Comparison of ENCODE assay signal across 9 cellular contexts in genomic region chr4:176492648-176493302, GRCh38.
DNase-seq lines count a peak whose midpoint lies in the region; ATAC-seq, FAIRE-seq and TF ChIP-seq lines count a peak whose summit lies in the region.
"Had no signal": no experiment of that assay in that cellular context is flagged by ENCODE, and none has a peak within 500 bp of the region (broad histone marks: within the 10 kb centered on the region; RNA-seq: fewer than 3 reads in every experiment).

No MANE protein-coding gene starts in this region.

- H3K9me3 ChIP-seq in MM.1S (replicated peaks; ENCODE audit: insufficient read depth, low read length) (no peaks in the 10 kb centered on the region), small intestine (ENCODE audit: control insufficient read depth, low read depth) (no peaks in the 10 kb centered on the region)

- peak overlapping the region; percentile 47; the same call in 1 of the 2 replicates for H3K4me2 ChIP-seq in MM.1S (ENCODE audit: low read depth, low read length)

- no peak overlapping the region for H3K9ac ChIP-seq in MM.1S (ENCODE audit: low read length)

- peak overlapping the region; percentile 3 for H3K4me3 Mint-ChIP-seq in activated CD8-positive, alpha-beta memory T cell treated with anti-CD3 and anti-CD28 coated beads, Interleukin-2, amount 10 ng/mL, durations not matched to agents 7 days and 5 days
- H3K4me3 Mint-ChIP-seq in progenitor cell of endocrine pancreas (ENCODE audit: low read depth): no peak overlapping the region
- H3K4me3 Mint-ChIP-seq: brain had no signal

- no peak for ATAC-seq in activated CD8-positive, alpha-beta memory T cell treated with anti-CD3 and anti-CD28 coated beads, Interleukin-2, amount 10 ng/mL, durations not matched to agents 7 days and 5 days
- peak; percentile 100 for ATAC-seq in HG02623 (IDR thresholded peaks at IDR 0.05; ENCODE audit: unreplicated experiment)

- CTCF ChIA-PET in activated CD8-positive, alpha-beta memory T cell treated with anti-CD3 and anti-CD28 coated beads, Interleukin-2, amount 10 ng/mL, durations not matched to agents 7 days and 5 days (lab: Charles Lee): no interaction called here

- no peak for TF ChIP-seq CTCF in MM.1S (IDR thresholded peaks at IDR 0.05; ENCODE audit: low read length)
- TF ChIP-seq CTCF in progenitor cell of endocrine pancreas (IDR thresholded peaks at IDR 0.05; ENCODE audit: unreplicated experiment): no peak
- TF ChIP-seq CTCF in dorsolateral prefrontal cortex (IDR thresholded peaks at IDR 0.05 in 54 of 56, conservative IDR thresholded peaks at IDR 0.05 in 2 of 56; ENCODE audit: low read depth in 1 of 56, partially characterized antibody in 56 of 56): no peak

- H3K4me3 ChIP-seq in MM.1S (ENCODE audit: low read length) (0 out of 2 replicates have a peak overlapping the region, but pooled peaks have one; percentile 4), small intestine (ENCODE audit: low read depth in 1 of 2, low read length in 2 of 2) (no peak overlapping the region), dorsolateral prefrontal cortex (no peak overlapping the region)

- no peaks in the 10 kb centered on the region for H3K36me3 ChIP-seq in MM.1S (replicated peaks; ENCODE audit: insufficient read depth, low read length)
- H3K36me3 ChIP-seq in small intestine (ENCODE audit: control insufficient read depth in 2 of 2, insufficient read depth in 2 of 2, low read length in 2 of 2): no peaks in the 10 kb centered on the region

- no peaks in the 10 kb centered on the region for H3K36me3 Mint-ChIP-seq in activated CD8-positive, alpha-beta memory T cell treated with anti-CD3 and anti-CD28 coated beads, Interleukin-2, amount 10 ng/mL, durations not matched to agents 7 days and 5 days
- no peaks in the 10 kb centered on the region for H3K36me3 Mint-ChIP-seq in progenitor cell of endocrine pancreas (ENCODE audit: insufficient read depth)
- H3K36me3 Mint-ChIP-seq: brain had no signal

- peak overlapping the region; percentile 3; the same call in 1 of the 2 replicates for H3K27ac ChIP-seq in MM.1S (ENCODE audit: low read length)
- no peak overlapping the region for H3K27ac ChIP-seq in small intestine (ENCODE audit: low read depth in 1 of 2, low read length in 1 of 2)
- H3K27ac ChIP-seq in dorsolateral prefrontal cortex: no peak overlapping the region

- DNase-seq in activated CD8-positive, alpha-beta memory T cell treated with anti-CD3 and anti-CD28 coated beads, Interleukin-2, amount 10 ng/mL, durations not matched to agents 7 days and 5 days: no peak
- no peak for DNase-seq in activated CD8-positive, alpha-beta memory T cell treated with anti-CD3 and anti-CD28 coated beads, Interleukin-2, amount 50 U/mL, for 4 hours
- DNase-seq in MM.1S: peak; percentile 91
- DNase-seq in progenitor cell of endocrine pancreas (ENCODE audit: low spot score, unreplicated experiment): no peak
- no peak for DNase-seq in small intestine
- no peak for DNase-seq in stimulated activated CD4-positive, alpha-beta T cell treated with anti-CD3 and anti-CD28 coated beads, Interleukin-12 subunit alpha, Interleukin-12 subunit beta, amount 100 ng/mL, for 4 hours
- DNase-seq in dorsolateral prefrontal cortex: no peak

- 8 to 21% (median 20%) methylated on average over 2 of the region's 2 CpGs for WGBS in small intestine, 3 donors

- intact Hi-C loops in dorsolateral prefrontal cortex (cut with DNase I): no loop called here

- H3K79me2 ChIP-seq in MM.1S (ENCODE audit: low read length): no peaks in the 10 kb centered on the region

- H4K20me1 ChIP-seq in MM.1S (ENCODE audit: insufficient read depth, low read length): no peaks in the 10 kb centered on the region

- FAIRE-seq in small intestine (lab: Jason Lieb, UNC): no peak

- no peaks in the 10 kb centered on the region for H3K9me2 ChIP-seq in MM.1S (replicated peaks; ENCODE audit: insufficient read depth, low read length)

- H3K4me1 ChIP-seq in MM.1S (ENCODE audit: low read length): peaks cover 12% of the 10 kb centered on the region
- no peaks in the 10 kb centered on the region for H3K4me1 ChIP-seq in small intestine (ENCODE audit: control insufficient read depth in 2 of 2, insufficient read depth in 1 of 2, low read depth in 1 of 2, low read length in 1 of 2)

- H3F3A ChIP-seq in MM.1S (ENCODE audit: insufficient read depth, low read length): no peaks in the 10 kb centered on the region

- peak overlapping the region; percentile 11 for H3K27ac Mint-ChIP-seq in activated CD8-positive, alpha-beta memory T cell treated with anti-CD3 and anti-CD28 coated beads, Interleukin-2, amount 10 ng/mL, durations not matched to agents 7 days and 5 days
- H3K27ac Mint-ChIP-seq in progenitor cell of endocrine pancreas: peak overlapping the region; percentile 63
- H3K27ac Mint-ChIP-seq: brain had no signal

- H3K27me3 ChIP-seq in MM.1S (replicated peaks; ENCODE audit: insufficient read depth, low read length) (0 out of 2 replicates have a peak, but pooled peaks cover 5% of the 10 kb centered on the region), small intestine (ENCODE audit: control insufficient read depth in 2 of 2, insufficient read depth in 2 of 2, low read length in 2 of 2) (no peaks in the 10 kb centered on the region), dorsolateral prefrontal cortex (peaks cover 0 to 2% (median 0%) of the 10 kb centered on the region in 45 donors)

- H3K9me3 Mint-ChIP-seq in activated CD8-positive, alpha-beta memory T cell treated with anti-CD3 and anti-CD28 coated beads, Interleukin-2, amount 10 ng/mL, durations not matched to agents 7 days and 5 days (ENCODE audit: low read depth): peaks cover 2% of the 10 kb centered on the region
- H3K9me3 Mint-ChIP-seq in progenitor cell of endocrine pancreas (ENCODE audit: low read depth): peaks cover 15% of the 10 kb centered on the region

- no peaks in the 10 kb centered on the region for H3K27me3 Mint-ChIP-seq in activated CD8-positive, alpha-beta memory T cell treated with anti-CD3 and anti-CD28 coated beads, Interleukin-2, amount 10 ng/mL, durations not matched to agents 7 days and 5 days
- H3K27me3 Mint-ChIP-seq in progenitor cell of endocrine pancreas: no peaks in the 10 kb centered on the region

- H3K4me1 Mint-ChIP-seq in activated CD8-positive, alpha-beta memory T cell treated with anti-CD3 and anti-CD28 coated beads, Interleukin-2, amount 10 ng/mL, durations not matched to agents 7 days and 5 days: no peaks in the 10 kb centered on the region
- peaks cover 9% of the 10 kb centered on the region for H3K4me1 Mint-ChIP-seq in progenitor cell of endocrine pancreas (ENCODE audit: low read depth)
- H3K4me1 Mint-ChIP-seq: brain had no signal

- no peak overlapping the region for H2AFZ ChIP-seq in MM.1S (ENCODE audit: low read length)
